8 cellular contexts compared by ENCODE assay signal in the genomic region with DNA sequence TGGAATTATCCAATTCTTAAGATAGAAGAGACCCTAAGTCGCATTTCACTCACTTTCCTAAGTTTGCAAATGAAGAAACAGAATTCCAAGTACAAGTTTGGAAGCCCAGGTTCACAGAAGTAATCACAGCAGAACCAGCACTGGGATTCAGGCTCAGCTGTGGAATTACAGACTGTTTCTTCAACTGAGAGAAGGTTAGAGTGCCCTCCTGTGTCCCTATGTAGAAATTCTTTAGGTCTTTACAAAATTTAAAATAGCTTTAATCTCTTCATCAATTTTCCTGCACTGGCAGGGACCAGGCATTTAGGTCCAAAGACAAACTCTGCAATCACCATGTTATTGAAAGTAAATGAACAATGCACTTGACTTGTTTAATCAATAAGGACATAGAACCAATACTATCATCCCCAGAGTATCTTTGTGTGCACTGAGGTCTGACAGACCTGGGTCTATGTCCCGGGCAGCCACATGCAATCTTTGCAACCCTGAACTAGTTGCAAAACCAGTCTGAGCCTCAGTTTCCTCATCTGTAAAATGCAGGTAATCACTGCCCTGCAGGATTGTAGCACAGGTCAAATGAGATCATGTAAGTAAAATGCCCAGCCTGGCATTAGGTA. TPM values are rescaled to one million over a fixed set of nuclear protein-coding genes. Genes with fewer than 3 reads are reported as not detected.
DNase-seq lines count a peak whose midpoint lies in the region; ATAC-seq and TF ChIP-seq lines count a peak whose summit lies in the region.

No MANE protein-coding gene starts in this region.

- H3K4me3 ChIP-seq in Caco-2 (ENCODE audit: low read depth, low read length) (no peak overlapping the region), fibroblast of lung (replicated peaks in 1 of 4; ENCODE audit: control extremely low read depth in 1 of 4, insufficient read depth in 1 of 4, low read depth in 3 of 4, low read length in 4 of 4) (no peak overlapping the region)

- no peak overlapping the region for H3K9ac ChIP-seq in fibroblast of lung (ENCODE audit: insufficient read depth, low read length)

- H3K4me1 Mint-ChIP-seq in Caco-2 (ENCODE audit: low read depth, unreplicated experiment) (peaks cover 33% of the 10 kb centered on the region), HFFc6 (ENCODE audit: low read depth) (peaks cover 77% of the 10 kb centered on the region)

- H3K9me3 Mint-ChIP-seq in Caco-2 (ENCODE audit: unreplicated experiment) (no peaks in the 10 kb centered on the region), HFFc6 (no peaks in the 10 kb centered on the region)

- no peak overlapping the region for H3K4me2 ChIP-seq in fibroblast of lung (ENCODE audit: extremely low read depth, insufficient read depth, low read length)

- H3K36me3 Mint-ChIP-seq in Caco-2 (ENCODE audit: insufficient read depth, unreplicated experiment), result no peaks in the 10 kb centered on the region
- H3K36me3 Mint-ChIP-seq in HFFc6 (ENCODE audit: low read depth), result no peaks in the 10 kb centered on the region

- no peak overlapping the region for H2AFZ ChIP-seq in fibroblast of lung (ENCODE audit: low read length)

- no peaks in the 10 kb centered on the region for H3K79me2 ChIP-seq in fibroblast of lung (ENCODE audit: control insufficient read depth, insufficient read depth, low read length)

- ATAC-seq in HG02588 (IDR thresholded peaks at IDR 0.05; ENCODE audit: unreplicated experiment), result no peak
- no peak for ATAC-seq in GM18861 (IDR thresholded peaks at IDR 0.05; ENCODE audit: unreplicated experiment)

- CTCF ChIA-PET in Caco-2 (lab: Charles Lee), result interaction anchor here (0.7 to 4.4 kb wide), 11 partner anchors 8 to 169 kb away, joined by 3 to 95 read pairs (median 4); no protein-coding TSS in a partner anchor

- BruUV-seq in Caco-2 (replicated peaks; lab: Mats Ljungman, UMichigan), result no TSS peak

- H3K4me3 Mint-ChIP-seq in Caco-2 (ENCODE audit: unreplicated experiment), result no peak overlapping the region
- no peak overlapping the region for H3K4me3 Mint-ChIP-seq in HFFc6

- peaks cover 38% of the 10 kb centered on the region for H3K4me1 ChIP-seq in Caco-2
- peaks cover 5% of the 10 kb centered on the region for H3K4me1 ChIP-seq in fibroblast of lung (ENCODE audit: control insufficient read depth, extremely low read depth, insufficient read depth, low read length)

- H3K27me3 ChIP-seq in Caco-2 (replicated peaks; ENCODE audit: control insufficient read depth, insufficient read depth, low read length) (no peaks in the 10 kb centered on the region), fibroblast of lung (ENCODE audit: control insufficient read depth, insufficient read depth, low read length) (no peaks in the 10 kb centered on the region)

- intact Hi-C loops in Caco-2 (cut with micrococcal nuclease; ENCODE audit: unreplicated experiment), result loop anchor here (1.0 kb wide), 2 partner anchors 22 to 114 kb away; no protein-coding TSS in a partner anchor

- H4K20me1 ChIP-seq in fibroblast of lung (ENCODE audit: control insufficient read depth, extremely low read depth, insufficient read depth, low read length), result no peaks in the 10 kb centered on the region

- peak; percentile 45 to 62 for TF ChIP-seq CTCF in Caco-2 (IDR thresholded peaks at IDR 0.05; ENCODE audit: insufficient read depth in 1 of 2, low read depth in 1 of 2, low read length in 1 of 2, severe bottlenecking in 1 of 2, unreplicated experiment in 1 of 2)
- peak; percentile 79 for TF ChIP-seq CTCF in HFFc6 (IDR thresholded peaks at IDR 0.05)
- peak; percentile 50 to 60 for TF ChIP-seq CTCF in fibroblast of lung (conservative IDR thresholded peaks at IDR 0.05 in 1 of 2, IDR thresholded peaks at IDR 0.05 in 1 of 2; ENCODE audit: low read depth in 1 of 2, low read length in 2 of 2)

- H3K36me3 ChIP-seq in Caco-2 (ENCODE audit: control insufficient read depth, insufficient read depth, low read length) (no peaks in the 10 kb centered on the region), fibroblast of lung (ENCODE audit: control insufficient read depth, insufficient read depth, low read length) (no peaks in the 10 kb centered on the region)

- H3K27me3 Mint-ChIP-seq in Caco-2 (ENCODE audit: insufficient read depth, unreplicated experiment) (no peaks in the 10 kb centered on the region), HFFc6 (ENCODE audit: insufficient read depth) (no peaks in the 10 kb centered on the region)

- POLR2A ChIA-PET in Caco-2 (lab: Charles Lee), result interaction anchor here (0.8 kb wide), 1 partner anchor 114 kb away, joined by 3 read pairs; no protein-coding TSS in a partner anchor

- H3K27ac ChIP-seq in fibroblast of lung (ENCODE audit: insufficient read depth, low read length), result no peak overlapping the region

- DNase-seq in Caco-2, result peak in 1 of 2 experiments; percentile 36
- peak; percentile 55 for DNase-seq in HFFc6
- peak; percentile 17 for DNase-seq in RPMI8226
- DNase-seq in fibroblast of lung (ENCODE audit: low read depth in 2 of 2), result peak; percentile 61 to 72
- DNase-seq in renal cortical epithelial cell (ENCODE audit: low read depth), result peak; percentile 70
- no peak for DNase-seq in activated CD4-positive, alpha-beta T cell treated with anti-CD3 and anti-CD28 coated beads for 1 hour

- H3K27ac Mint-ChIP-seq in Caco-2 (ENCODE audit: unreplicated experiment) (no peak overlapping the region), HFFc6 (no peak overlapping the region)

- no peaks in the 10 kb centered on the region for H3K9me3 ChIP-seq in Caco-2
- no peaks in the 10 kb centered on the region for H3K9me3 ChIP-seq in fibroblast of lung (ENCODE audit: control insufficient read depth, insufficient read depth, low read depth, low read length)

RNA-seq across cellular contexts. Expression of gene PLCXD2, which starts 16.9 kb away (rescaled TPM):
- 25.8 and 36.6 TPM in 2 replicates for total RNA-seq in Caco-2 (2022)
- total RNA-seq in HFFc6 (2021; fragmentation: NEBNext Ultra II Directional; extraction: Animal tissue kit (Norgen Biotek cat#: 25700)), result 1 to 10 TPM; 1.4 to 3.9 (median 1.8) TPM
- total RNA-seq in fibroblast of lung, result 0.26 and 0.33 TPM in 2 replicates
- 0.17 and 0.24 TPM in 2 replicates for polyA plus RNA-seq in fibroblast of lung
- polyA plus RNA-seq in fibroblast of lung (2012), result 0.13 and 0.14 TPM in 2 replicates
- 0.07 and 0.63 TPM in 2 replicates for polyA minus RNA-seq in fibroblast of lung (ENCODE audit: low replicate concordance)
- 8.9 and 36.4 TPM in 2 replicates for total RNA-seq in renal cortical epithelial cell
